Comparison of ENCODE assay signal across 26 cellular contexts in the genomic region with DNA sequence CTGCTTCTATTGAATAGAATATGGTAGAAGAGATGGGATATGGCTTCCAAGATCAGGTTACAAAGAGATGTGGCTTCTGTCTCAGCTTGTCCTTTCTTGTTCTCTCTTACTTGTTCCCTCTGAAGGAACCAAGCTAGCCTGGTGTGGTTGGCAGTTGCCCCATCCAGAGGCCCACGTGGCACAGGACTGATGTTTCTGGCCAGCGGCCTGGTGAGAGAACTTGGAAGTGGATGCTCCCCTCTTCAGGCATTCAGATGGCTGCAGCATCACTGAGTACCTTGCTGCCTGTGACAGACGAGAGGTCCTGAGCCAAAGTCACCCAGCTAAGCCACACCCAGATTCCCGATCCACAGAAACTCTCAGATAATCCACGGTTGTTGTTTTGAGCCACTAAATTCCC.
"Had no signal": no experiment of that assay in that cellular context is flagged by ENCODE, and none has a peak within 500 bp of the region (broad histone marks: within the 10 kb centered on the region; RNA-seq: fewer than 3 reads in every experiment).

No MANE protein-coding gene starts in this region.

- H3K4me3 ChIP-seq: body of pancreas, esophagus squamous epithelium, gastrocnemius medialis, prostate gland, right atrium auricular region, tibial artery had no signal

- H3K27ac Mint-ChIP-seq: activated B cell treated with CpG ODN at 0.5 μM for 24 hours; activated CD4-positive, alpha-beta T cell treated with anti-CD3 and anti-CD28 coated beads for 36 hours; activated T-helper 2 cell treated with anti-CD3 and anti-CD28 coated beads, Interferon-gamma antibody, Interleukin-2, Interleukin-4, amounts not matched to agents 10 μg/mL and 5 μg/mL and 100 μg/mL, durations not matched to agents 14 hours and 24 hours and 36 hours; stimulated activated effector memory CD8-positive, alpha-beta T cell treated with anti-CD3 and anti-CD28 coated beads, Interleukin-12 subunit alpha, Interleukin-12 subunit beta, amount 100 ng/mL, for 72 hours had no signal

- H3K27me3 Mint-ChIP-seq: activated CD4-positive, alpha-beta T cell treated with anti-CD3 and anti-CD28 coated beads for 36 hours; effector memory CD8-positive, alpha-beta T cell; stimulated activated naive CD8-positive, alpha-beta T cell treated with anti-CD3 and anti-CD28 coated beads, Interleukin-15, amount 100 ng/mL, for 72 hours had no signal

- H3K9me3 ChIP-seq: body of pancreas, esophagus squamous epithelium, gastrocnemius medialis, prostate gland, tibial artery had no signal

- FAIRE-seq: endothelial cell of umbilical vein, islet of Langerhans had no signal

- H3K36me3 Mint-ChIP-seq: naive B cell; stimulated activated effector memory CD8-positive, alpha-beta T cell treated with anti-CD3 and anti-CD28 coated beads, Interleukin-12 subunit alpha, Interleukin-12 subunit beta, amount 100 ng/mL, for 72 hours had no signal

- ATAC-seq: activated CD4-positive, alpha-beta T cell treated with anti-CD3 and anti-CD28 coated beads for 36 hours; activated T-cell treated with anti-CD3 and anti-CD28 coated beads, Interleukin-2, amount 50 U/mL, for 4 hours; body of pancreas; effector memory CD8-positive, alpha-beta T cell; gastrocnemius medialis; left colon; stimulated activated effector memory CD8-positive, alpha-beta T cell treated with anti-CD3 and anti-CD28 coated beads, Interleukin-12 subunit alpha, Interleukin-12 subunit beta, amount 100 ng/mL, for 72 hours; stimulated activated naive CD8-positive, alpha-beta T cell treated with anti-CD3 and anti-CD28 coated beads, Interleukin-15, amount 100 ng/mL, for 72 hours had no signal

- H3K27ac ChIP-seq: body of pancreas, esophagus squamous epithelium, gastrocnemius medialis, prostate gland, right atrium auricular region, tibial artery had no signal

- H3K36me3 ChIP-seq: esophagus squamous epithelium, gastrocnemius medialis, prostate gland, right atrium auricular region, tibial artery had no signal

- H3K4me3 Mint-ChIP-seq: activated B cell treated with CpG ODN at 0.5 μM for 24 hours; activated CD4-positive, alpha-beta T cell treated with anti-CD3 and anti-CD28 coated beads for 36 hours; activated T-cell treated with anti-CD3 and anti-CD28 coated beads, Interleukin-2, amount 50 U/mL, for 4 hours; effector memory CD8-positive, alpha-beta T cell; naive B cell; stimulated activated effector memory CD8-positive, alpha-beta T cell treated with anti-CD3 and anti-CD28 coated beads, Interleukin-12 subunit alpha, Interleukin-12 subunit beta, amount 100 ng/mL, for 72 hours; stimulated activated naive CD8-positive, alpha-beta T cell treated with anti-CD3 and anti-CD28 coated beads, Interleukin-15, amount 100 ng/mL, for 72 hours had no signal

- H3K4me1 Mint-ChIP-seq: activated B cell treated with CpG ODN at 0.5 μM for 24 hours had no signal

- H3K4me1 ChIP-seq: body of pancreas, esophagus squamous epithelium, gastrocnemius medialis, right atrium auricular region, tibial artery had no signal

- H3K27me3 ChIP-seq: body of pancreas, esophagus squamous epithelium, gastrocnemius medialis had no signal

- DNase-seq: activated B cell treated with CpG ODN at 0.5 μM for 24 hours; activated CD4-positive, alpha-beta T cell treated with anti-CD3 and anti-CD28 coated beads for 36 hours; activated CD4-positive, alpha-beta T cell treated with anti-CD3 and anti-CD28 coated beads, Interleukin-2, amount 50 U/mL, for 4 hours; activated CD8-positive, alpha-beta memory T cell treated with anti-CD3 and anti-CD28 coated beads for 24 hours; activated CD8-positive, alpha-beta memory T cell treated with anti-CD3 and anti-CD28 coated beads, Interleukin-2, amount 50 U/mL, for 4 hours; activated naive CD4-positive, alpha-beta T cell; activated T-cell treated with anti-CD3 and anti-CD28 coated beads, Interleukin-2, amount 50 U/mL, for 4 hours; anterior cingulate cortex; body of pancreas; central memory CD4-positive, alpha-beta T cell; dermis blood vessel endothelial cell; effector memory CD8-positive, alpha-beta T cell; esophagus squamous epithelium; gastrocnemius medialis; mesendoderm; naive B cell; stimulated activated CD4-positive, alpha-beta T cell treated with anti-CD3 and anti-CD28 coated beads, Interleukin-12 subunit alpha, Interleukin-12 subunit beta, amount 100 ng/mL, for 4 hours; stimulated activated naive CD8-positive, alpha-beta T cell treated with anti-CD3 and anti-CD28 coated beads, Interleukin-15, amount 100 ng/mL, for 72 hours; tibial artery had no signal
